Comparison of ENCODE assay signal across 1 cellular context in genomic region chr10:127033569-127034175, GRCh38.
TF ChIP-seq lines count a peak whose summit lies in the region.

No MANE protein-coding gene starts in this region.

TF ChIP-seq in HepG2, 621 proteins besides CTCF, POLR2A, EP300 and RAD21 (continued from another document and continues in another):
- TF ChIP-seq, protein P1, sequence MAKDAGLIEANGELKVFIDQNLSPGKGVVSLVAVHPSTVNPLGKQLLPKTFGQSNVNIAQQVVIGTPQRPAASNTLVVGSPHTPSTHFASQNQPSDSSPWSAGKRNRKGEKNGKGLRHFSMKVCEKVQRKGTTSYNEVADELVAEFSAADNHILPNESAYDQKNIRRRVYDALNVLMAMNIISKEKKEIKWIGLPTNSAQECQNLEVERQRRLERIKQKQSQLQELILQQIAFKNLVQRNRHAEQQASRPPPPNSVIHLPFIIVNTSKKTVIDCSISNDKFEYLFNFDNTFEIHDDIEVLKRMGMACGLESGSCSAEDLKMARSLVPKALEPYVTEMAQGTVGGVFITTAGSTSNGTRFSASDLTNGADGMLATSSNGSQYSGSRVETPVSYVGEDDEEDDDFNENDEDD (CRISPR knock-in tag; IDR thresholded peaks at IDR 0.05; ENCODE audit: borderline replicate concordance) = peak; percentile 40; the same call in 1 of the 2 replicates
- TF ChIP-seq MED13 (CRISPR knock-in tag; IDR thresholded peaks at IDR 0.05) = no peak
- 0 out of 2 replicates have a peak, but pooled peaks have one; percentile 35 for TF ChIP-seq RCOR2 (CRISPR knock-in tag; IDR thresholded peaks at IDR 0.05)
- TF ChIP-seq, protein P2, sequence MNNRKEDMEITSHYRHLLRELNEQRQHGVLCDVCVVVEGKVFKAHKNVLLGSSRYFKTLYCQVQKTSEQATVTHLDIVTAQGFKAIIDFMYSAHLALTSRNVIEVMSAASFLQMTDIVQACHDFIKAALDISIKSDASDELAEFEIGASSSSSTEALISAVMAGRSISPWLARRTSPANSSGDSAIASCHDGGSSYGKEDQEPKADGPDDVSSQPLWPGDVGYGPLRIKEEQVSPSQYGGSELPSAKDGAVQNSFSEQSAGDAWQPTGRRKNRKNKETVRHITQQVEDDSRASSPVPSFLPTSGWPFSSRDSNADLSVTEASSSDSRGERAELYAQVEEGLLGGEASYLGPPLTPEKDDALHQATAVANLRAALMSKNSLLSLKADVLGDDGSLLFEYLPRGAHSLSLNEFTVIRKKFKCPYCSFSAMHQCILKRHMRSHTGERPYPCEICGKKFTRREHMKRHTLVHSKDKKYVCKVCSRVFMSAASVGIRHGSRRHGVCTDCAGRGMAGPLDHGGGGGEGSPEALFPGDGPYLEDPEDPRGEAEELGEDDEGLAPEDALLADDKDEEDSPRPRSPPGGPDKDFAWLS (CRISPR knock-in tag; IDR thresholded peaks at IDR 0.05; ENCODE audit: borderline replicate concordance) = no peak
- no peak for TF ChIP-seq ZNF274 (CRISPR knock-in tag; IDR thresholded peaks at IDR 0.05)
- TF ChIP-seq, protein P3, sequence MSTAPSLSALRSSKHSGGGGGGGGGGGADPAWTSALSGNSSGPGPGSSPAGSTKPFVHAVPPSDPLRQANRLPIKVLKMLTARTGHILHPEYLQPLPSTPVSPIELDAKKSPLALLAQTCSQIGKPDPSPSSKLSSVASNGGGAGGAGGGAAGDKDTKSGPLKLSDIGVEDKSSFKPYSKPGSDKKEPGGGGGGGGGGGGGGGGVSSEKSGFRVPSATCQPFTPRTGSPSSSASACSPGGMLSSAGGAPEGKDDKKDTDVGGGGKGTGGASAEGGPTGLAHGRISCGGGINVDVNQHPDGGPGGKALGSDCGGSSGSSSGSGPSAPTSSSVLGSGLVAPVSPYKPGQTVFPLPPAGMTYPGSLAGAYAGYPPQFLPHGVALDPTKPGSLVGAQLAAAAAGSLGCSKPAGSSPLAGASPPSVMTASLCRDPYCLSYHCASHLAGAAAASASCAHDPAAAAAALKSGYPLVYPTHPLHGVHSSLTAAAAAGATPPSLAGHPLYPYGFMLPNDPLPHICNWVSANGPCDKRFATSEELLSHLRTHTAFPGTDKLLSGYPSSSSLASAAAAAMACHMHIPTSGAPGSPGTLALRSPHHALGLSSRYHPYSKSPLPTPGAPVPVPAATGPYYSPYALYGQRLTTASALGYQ (CRISPR knock-in tag; IDR thresholded peaks at IDR 0.05) = 0 out of 2 replicates have a peak, but pooled peaks have one; percentile 25
- TF ChIP-seq NFKBIZ (CRISPR knock-in tag; IDR thresholded peaks at IDR 0.05) = 0 out of 2 replicates have a peak, but pooled peaks have one; percentile 25
- TF ChIP-seq, protein P4, sequence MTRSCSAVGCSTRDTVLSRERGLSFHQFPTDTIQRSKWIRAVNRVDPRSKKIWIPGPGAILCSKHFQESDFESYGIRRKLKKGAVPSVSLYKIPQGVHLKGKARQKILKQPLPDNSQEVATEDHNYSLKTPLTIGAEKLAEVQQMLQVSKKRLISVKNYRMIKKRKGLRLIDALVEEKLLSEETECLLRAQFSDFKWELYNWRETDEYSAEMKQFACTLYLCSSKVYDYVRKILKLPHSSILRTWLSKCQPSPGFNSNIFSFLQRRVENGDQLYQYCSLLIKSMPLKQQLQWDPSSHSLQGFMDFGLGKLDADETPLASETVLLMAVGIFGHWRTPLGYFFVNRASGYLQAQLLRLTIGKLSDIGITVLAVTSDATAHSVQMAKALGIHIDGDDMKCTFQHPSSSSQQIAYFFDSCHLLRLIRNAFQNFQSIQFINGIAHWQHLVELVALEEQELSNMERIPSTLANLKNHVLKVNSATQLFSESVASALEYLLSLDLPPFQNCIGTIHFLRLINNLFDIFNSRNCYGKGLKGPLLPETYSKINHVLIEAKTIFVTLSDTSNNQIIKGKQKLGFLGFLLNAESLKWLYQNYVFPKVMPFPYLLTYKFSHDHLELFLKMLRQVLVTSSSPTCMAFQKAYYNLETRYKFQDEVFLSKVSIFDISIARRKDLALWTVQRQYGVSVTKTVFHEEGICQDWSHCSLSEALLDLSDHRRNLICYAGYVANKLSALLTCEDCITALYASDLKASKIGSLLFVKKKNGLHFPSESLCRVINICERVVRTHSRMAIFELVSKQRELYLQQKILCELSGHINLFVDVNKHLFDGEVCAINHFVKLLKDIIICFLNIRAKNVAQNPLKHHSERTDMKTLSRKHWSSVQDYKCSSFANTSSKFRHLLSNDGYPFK (CRISPR knock-in tag; IDR thresholded peaks at IDR 0.05; ENCODE audit: borderline replicate concordance) = no peak
- TF ChIP-seq, protein P5, sequence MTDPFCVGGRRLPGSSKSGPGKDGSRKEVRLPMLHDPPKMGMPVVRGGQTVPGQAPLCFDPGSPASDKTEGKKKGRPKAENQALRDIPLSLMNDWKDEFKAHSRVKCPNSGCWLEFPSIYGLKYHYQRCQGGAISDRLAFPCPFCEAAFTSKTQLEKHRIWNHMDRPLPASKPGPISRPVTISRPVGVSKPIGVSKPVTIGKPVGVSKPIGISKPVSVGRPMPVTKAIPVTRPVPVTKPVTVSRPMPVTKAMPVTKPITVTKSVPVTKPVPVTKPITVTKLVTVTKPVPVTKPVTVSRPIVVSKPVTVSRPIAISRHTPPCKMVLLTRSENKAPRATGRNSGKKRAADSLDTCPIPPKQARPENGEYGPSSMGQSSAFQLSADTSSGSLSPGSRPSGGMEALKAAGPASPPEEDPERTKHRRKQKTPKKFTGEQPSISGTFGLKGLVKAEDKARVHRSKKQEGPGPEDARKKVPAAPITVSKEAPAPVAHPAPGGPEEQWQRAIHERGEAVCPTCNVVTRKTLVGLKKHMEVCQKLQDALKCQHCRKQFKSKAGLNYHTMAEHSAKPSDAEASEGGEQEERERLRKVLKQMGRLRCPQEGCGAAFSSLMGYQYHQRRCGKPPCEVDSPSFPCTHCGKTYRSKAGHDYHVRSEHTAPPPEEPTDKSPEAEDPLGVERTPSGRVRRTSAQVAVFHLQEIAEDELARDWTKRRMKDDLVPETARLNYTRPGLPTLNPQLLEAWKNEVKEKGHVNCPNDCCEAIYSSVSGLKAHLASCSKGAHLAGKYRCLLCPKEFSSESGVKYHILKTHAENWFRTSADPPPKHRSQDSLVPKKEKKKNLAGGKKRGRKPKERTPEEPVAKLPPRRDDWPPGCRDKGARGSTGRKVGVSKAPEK (CRISPR knock-in tag; IDR thresholded peaks at IDR 0.05; ENCODE audit: borderline replicate concordance) = no peak
- TF ChIP-seq TBL1XR1 (IDR thresholded peaks at IDR 0.05; ENCODE audit: borderline replicate concordance, low read length, partially characterized antibody) = no peak
- no peak for TF ChIP-seq ZNF891 (CRISPR knock-in tag; IDR thresholded peaks at IDR 0.05)
- TF ChIP-seq RARG (CRISPR knock-in tag; IDR thresholded peaks at IDR 0.05; ENCODE audit: low read depth) = no peak
- TF ChIP-seq TBX2 (CRISPR knock-in tag; IDR thresholded peaks at IDR 0.05; ENCODE audit: borderline replicate concordance) = peak; percentile 60; the same call in 1 of the 2 replicates
- TF ChIP-seq ZBTB49 (CRISPR knock-in tag; IDR thresholded peaks at IDR 0.05; ENCODE audit: borderline replicate concordance) = no peak
- no peak for TF ChIP-seq ZNF800 (CRISPR knock-in tag; IDR thresholded peaks at IDR 0.05)
- TF ChIP-seq PPARG (CRISPR knock-in tag; conservative IDR thresholded peaks at IDR 0.05) = peak; percentile 66; the same call in 1 of the 2 replicates
- no peak for TF ChIP-seq NBN (conservative IDR thresholded peaks at IDR 0.05)
- TF ChIP-seq ZNF713 (CRISPR knock-in tag; IDR thresholded peaks at IDR 0.05) = no peak
- no peak for TF ChIP-seq SP5 (CRISPR knock-in tag; IDR thresholded peaks at IDR 0.05; ENCODE audit: borderline replicate concordance, low read depth)
- 0 out of 2 replicates have a peak, but pooled peaks have one; percentile 27 for TF ChIP-seq ZBTB26 (CRISPR knock-in tag; IDR thresholded peaks at IDR 0.05; ENCODE audit: borderline replicate concordance)
- TF ChIP-seq, protein P6, sequence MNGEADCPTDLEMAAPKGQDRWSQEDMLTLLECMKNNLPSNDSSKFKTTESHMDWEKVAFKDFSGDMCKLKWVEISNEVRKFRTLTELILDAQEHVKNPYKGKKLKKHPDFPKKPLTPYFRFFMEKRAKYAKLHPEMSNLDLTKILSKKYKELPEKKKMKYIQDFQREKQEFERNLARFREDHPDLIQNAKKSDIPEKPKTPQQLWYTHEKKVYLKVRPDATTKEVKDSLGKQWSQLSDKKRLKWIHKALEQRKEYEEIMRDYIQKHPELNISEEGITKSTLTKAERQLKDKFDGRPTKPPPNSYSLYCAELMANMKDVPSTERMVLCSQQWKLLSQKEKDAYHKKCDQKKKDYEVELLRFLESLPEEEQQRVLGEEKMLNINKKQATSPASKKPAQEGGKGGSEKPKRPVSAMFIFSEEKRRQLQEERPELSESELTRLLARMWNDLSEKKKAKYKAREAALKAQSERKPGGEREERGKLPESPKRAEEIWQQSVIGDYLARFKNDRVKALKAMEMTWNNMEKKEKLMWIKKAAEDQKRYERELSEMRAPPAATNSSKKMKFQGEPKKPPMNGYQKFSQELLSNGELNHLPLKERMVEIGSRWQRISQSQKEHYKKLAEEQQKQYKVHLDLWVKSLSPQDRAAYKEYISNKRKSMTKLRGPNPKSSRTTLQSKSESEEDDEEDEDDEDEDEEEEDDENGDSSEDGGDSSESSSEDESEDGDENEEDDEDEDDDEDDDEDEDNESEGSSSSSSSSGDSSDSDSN (CRISPR knock-in tag; IDR thresholded peaks at IDR 0.05) = no peak
- TF ChIP-seq ZBTB8A (CRISPR knock-in tag; IDR thresholded peaks at IDR 0.05; ENCODE audit: borderline replicate concordance, low read depth) = no peak
- no peak for TF ChIP-seq ZNF225 (CRISPR knock-in tag; IDR thresholded peaks at IDR 0.05)
- no peak for TF ChIP-seq FOXA1 (IDR thresholded peaks at IDR 0.05)
- peak; percentile 57 for TF ChIP-seq FOXA1 (CRISPR knock-in tag; IDR thresholded peaks at IDR 0.05)
- TF ChIP-seq MTA3 (CRISPR knock-in tag; IDR thresholded peaks at IDR 0.05) = no peak
- TF ChIP-seq HNRNPK (IDR thresholded peaks at IDR 0.05; ENCODE audit: low read depth, low read length, poor library complexity, severe bottlenecking) = no peak
- no peak for TF ChIP-seq SNAPC5 (CRISPR knock-in tag; IDR thresholded peaks at IDR 0.05; ENCODE audit: borderline replicate concordance)
- no peak for TF ChIP-seq SMAD9 (CRISPR knock-in tag; IDR thresholded peaks at IDR 0.05)
- TF ChIP-seq KDM1A (CRISPR knock-in tag; IDR thresholded peaks at IDR 0.05) = no peak
- no peak for TF ChIP-seq ISX (CRISPR knock-in tag; conservative IDR thresholded peaks at IDR 0.05)
- no peak for TF ChIP-seq ZNF572 (CRISPR knock-in tag; IDR thresholded peaks at IDR 0.05)
- no peak for TF ChIP-seq ZNF569 (CRISPR knock-in tag; IDR thresholded peaks at IDR 0.05; ENCODE audit: borderline replicate concordance)
- no peak for TF ChIP-seq ZNF850 (CRISPR knock-in tag; conservative IDR thresholded peaks at IDR 0.05)
- no peak for TF ChIP-seq SMYD3 (CRISPR knock-in tag; IDR thresholded peaks at IDR 0.05)
- no peak for TF ChIP-seq HHEX (CRISPR knock-in tag; IDR thresholded peaks at IDR 0.05)
- TF ChIP-seq PAF1 (CRISPR knock-in tag; IDR thresholded peaks at IDR 0.05) = no peak
- no peak for TF ChIP-seq MBD4 (IDR thresholded peaks at IDR 0.05; ENCODE audit: borderline replicate concordance, low read length)
- peak; percentile 74 for TF ChIP-seq NR2F6 (IDR thresholded peaks at IDR 0.05)
- TF ChIP-seq NR2F6 (CRISPR knock-in tag; IDR thresholded peaks at IDR 0.05) = peak; percentile 73; the same call in 1 of the 2 replicates
- TF ChIP-seq MYPOP (CRISPR knock-in tag; IDR thresholded peaks at IDR 0.05) = peak; percentile 50; the same call in 1 of the 2 replicates
- no peak for TF ChIP-seq ZKSCAN5 (CRISPR knock-in tag; IDR thresholded peaks at IDR 0.05)
- TF ChIP-seq BCL6 (CRISPR knock-in tag; IDR thresholded peaks at IDR 0.05) = peak; percentile 45
- TF ChIP-seq RBFOX2 (IDR thresholded peaks at IDR 0.05; ENCODE audit: low read depth, low read length) = no peak
- no peak for TF ChIP-seq PHF5A (CRISPR knock-in tag; IDR thresholded peaks at IDR 0.05; ENCODE audit: low read depth, unreplicated experiment)
